1 cellular context compared by ENCODE assay signal in the genomic region with DNA sequence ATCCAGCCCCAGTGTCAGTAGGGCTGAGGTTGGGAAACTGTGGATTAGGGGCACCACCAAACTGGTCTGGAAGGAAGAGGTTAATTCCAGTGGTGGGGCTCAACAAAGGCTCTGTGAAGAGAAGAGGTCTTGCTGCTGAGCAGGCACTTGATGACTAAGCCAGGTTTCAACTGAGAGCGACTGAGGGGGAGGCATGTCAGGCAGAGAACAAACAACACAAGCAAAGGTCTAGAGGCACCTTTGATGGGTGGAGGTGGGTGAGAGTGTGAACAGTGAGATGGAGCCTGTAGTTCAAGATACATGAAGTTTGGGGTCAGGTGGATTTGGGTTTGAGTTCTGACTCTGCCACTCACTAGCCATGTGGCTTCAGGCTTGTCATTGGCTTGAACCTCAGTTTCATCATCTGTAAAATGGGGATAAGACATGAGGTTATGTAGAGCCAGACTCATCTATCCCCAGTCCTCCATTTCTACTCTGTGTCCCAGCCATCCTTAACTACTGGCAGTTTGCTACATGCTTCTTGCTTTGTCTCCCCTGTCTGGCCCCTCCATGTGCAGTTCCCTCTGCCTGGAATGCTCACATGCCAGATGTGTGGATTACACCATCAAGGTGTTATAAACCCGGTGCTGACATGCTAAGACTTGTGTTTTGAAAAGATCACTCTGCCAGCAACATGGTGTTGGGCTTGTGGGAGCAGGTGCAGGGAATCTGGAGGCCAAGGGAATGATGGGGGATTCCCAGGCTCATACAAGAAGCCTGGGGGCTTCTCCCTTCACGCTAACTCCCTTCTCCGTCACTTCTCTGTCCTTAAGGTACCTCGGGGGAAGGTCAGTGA.
TF ChIP-seq lines count a peak whose summit lies in the region.

No MANE protein-coding gene starts in this region.

TF ChIP-seq in WTC11, 78 proteins besides CTCF, POLR2A, EP300 and RAD21 (continued from another document):
- TF ChIP-seq SP1 (CRISPR knock-in tag; conservative IDR thresholded peaks at IDR 0.05), result no peak
- TF ChIP-seq HMGA2 (CRISPR knock-in tag; IDR thresholded peaks at IDR 0.05), result no peak
- no peak for TF ChIP-seq ZNF423 (CRISPR knock-in tag; IDR thresholded peaks at IDR 0.05)
- TF ChIP-seq CREB1 (CRISPR knock-in tag; IDR thresholded peaks at IDR 0.05), result no peak
- TF ChIP-seq ZNF416 (CRISPR knock-in tag; IDR thresholded peaks at IDR 0.05), result no peak
- no peak for TF ChIP-seq JAZF1 (CRISPR knock-in tag; IDR thresholded peaks at IDR 0.05)
- TF ChIP-seq JUN (CRISPR knock-in tag; IDR thresholded peaks at IDR 0.05), result no peak
- no peak for TF ChIP-seq TEAD1 (CRISPR knock-in tag; IDR thresholded peaks at IDR 0.05)
- TF ChIP-seq, protein P1, sequence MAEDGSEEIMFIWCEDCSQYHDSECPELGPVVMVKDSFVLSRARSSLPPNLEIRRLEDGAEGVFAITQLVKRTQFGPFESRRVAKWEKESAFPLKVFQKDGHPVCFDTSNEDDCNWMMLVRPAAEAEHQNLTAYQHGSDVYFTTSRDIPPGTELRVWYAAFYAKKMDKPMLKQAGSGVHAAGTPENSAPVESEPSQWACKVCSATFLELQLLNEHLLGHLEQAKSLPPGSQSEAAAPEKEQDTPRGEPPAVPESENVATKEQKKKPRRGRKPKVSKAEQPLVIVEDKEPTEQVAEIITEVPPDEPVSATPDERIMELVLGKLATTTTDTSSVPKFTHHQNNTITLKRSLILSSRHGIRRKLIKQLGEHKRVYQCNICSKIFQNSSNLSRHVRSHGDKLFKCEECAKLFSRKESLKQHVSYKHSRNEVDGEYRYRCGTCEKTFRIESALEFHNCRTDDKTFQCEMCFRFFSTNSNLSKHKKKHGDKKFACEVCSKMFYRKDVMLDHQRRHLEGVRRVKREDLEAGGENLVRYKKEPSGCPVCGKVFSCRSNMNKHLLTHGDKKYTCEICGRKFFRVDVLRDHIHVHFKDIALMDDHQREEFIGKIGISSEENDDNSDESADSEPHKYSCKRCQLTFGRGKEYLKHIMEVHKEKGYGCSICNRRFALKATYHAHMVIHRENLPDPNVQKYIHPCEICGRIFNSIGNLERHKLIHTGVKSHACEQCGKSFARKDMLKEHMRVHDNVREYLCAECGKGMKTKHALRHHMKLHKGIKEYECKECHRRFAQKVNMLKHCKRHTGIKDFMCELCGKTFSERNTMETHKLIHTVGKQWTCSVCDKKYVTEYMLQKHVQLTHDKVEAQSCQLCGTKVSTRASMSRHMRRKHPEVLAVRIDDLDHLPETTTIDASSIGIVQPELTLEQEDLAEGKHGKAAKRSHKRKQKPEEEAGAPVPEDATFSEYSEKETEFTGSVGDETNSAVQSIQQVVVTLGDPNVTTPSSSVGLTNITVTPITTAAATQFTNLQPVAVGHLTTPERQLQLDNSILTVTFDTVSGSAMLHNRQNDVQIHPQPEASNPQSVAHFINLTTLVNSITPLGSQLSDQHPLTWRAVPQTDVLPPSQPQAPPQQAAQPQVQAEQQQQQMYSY (CRISPR knock-in tag; IDR thresholded peaks at IDR 0.05), result no peak
- TF ChIP-seq, protein P2, sequence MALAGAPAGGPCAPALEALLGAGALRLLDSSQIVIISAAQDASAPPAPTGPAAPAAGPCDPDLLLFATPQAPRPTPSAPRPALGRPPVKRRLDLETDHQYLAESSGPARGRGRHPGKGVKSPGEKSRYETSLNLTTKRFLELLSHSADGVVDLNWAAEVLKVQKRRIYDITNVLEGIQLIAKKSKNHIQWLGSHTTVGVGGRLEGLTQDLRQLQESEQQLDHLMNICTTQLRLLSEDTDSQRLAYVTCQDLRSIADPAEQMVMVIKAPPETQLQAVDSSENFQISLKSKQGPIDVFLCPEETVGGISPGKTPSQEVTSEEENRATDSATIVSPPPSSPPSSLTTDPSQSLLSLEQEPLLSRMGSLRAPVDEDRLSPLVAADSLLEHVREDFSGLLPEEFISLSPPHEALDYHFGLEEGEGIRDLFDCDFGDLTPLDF (CRISPR knock-in tag; IDR thresholded peaks at IDR 0.05), result no peak
- TF ChIP-seq ESRRA (CRISPR knock-in tag; IDR thresholded peaks at IDR 0.05; ENCODE audit: borderline replicate concordance), result no peak
- no peak for TF ChIP-seq SMAD3 (CRISPR knock-in tag; IDR thresholded peaks at IDR 0.05; ENCODE audit: borderline replicate concordance)
- TF ChIP-seq, protein P3, sequence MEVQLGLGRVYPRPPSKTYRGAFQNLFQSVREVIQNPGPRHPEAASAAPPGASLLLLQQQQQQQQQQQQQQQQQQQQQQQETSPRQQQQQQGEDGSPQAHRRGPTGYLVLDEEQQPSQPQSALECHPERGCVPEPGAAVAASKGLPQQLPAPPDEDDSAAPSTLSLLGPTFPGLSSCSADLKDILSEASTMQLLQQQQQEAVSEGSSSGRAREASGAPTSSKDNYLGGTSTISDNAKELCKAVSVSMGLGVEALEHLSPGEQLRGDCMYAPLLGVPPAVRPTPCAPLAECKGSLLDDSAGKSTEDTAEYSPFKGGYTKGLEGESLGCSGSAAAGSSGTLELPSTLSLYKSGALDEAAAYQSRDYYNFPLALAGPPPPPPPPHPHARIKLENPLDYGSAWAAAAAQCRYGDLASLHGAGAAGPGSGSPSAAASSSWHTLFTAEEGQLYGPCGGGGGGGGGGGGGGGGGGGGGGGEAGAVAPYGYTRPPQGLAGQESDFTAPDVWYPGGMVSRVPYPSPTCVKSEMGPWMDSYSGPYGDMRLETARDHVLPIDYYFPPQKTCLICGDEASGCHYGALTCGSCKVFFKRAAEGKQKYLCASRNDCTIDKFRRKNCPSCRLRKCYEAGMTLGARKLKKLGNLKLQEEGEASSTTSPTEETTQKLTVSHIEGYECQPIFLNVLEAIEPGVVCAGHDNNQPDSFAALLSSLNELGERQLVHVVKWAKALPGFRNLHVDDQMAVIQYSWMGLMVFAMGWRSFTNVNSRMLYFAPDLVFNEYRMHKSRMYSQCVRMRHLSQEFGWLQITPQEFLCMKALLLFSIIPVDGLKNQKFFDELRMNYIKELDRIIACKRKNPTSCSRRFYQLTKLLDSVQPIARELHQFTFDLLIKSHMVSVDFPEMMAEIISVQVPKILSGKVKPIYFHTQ (CRISPR knock-in tag; IDR thresholded peaks at IDR 0.05), result no peak
